In genomic region chr4:123783091-123783765, GRCh38 we compare ENCODE assay signal across 18 cellular contexts.
DNase-seq lines count a peak whose midpoint lies in the region; ATAC-seq, FAIRE-seq and TF ChIP-seq lines count a peak whose summit lies in the region.
"Had no signal": no experiment of that assay in that cellular context is flagged by ENCODE, and none has a peak within 500 bp of the region (broad histone marks: within the 10 kb centered on the region; RNA-seq: fewer than 3 reads in every experiment).

No MANE protein-coding gene starts in this region.

- TF ChIP-seq CTCF in ascending aorta (IDR thresholded peaks at IDR 0.05) (no peak), gastroesophageal sphincter (IDR thresholded peaks at IDR 0.05) (no peak), sigmoid colon (IDR thresholded peaks at IDR 0.05) (no peak)

- H3K4me1 ChIP-seq in ascending aorta (peaks cover 7 to 26% of the 10 kb centered on the region in 2 donors), gastroesophageal sphincter (peaks cover 10 to 47% (median 13%) of the 10 kb centered on the region in 3 donors), sigmoid colon (peaks cover 0 to 41% (median 34%) of the 10 kb centered on the region in 4 donors)
- H3K4me1 ChIP-seq: adrenal gland had no signal

- peak; percentile 31 for FAIRE-seq in G401.6 (lab: Jason Lieb, UNC)
- FAIRE-seq: D721Med, endometrium had no signal

- H3K4me3 ChIP-seq in ascending aorta (no peak overlapping the region), gastroesophageal sphincter (no peak overlapping the region), sigmoid colon (no peak overlapping the region)
- H3K4me3 ChIP-seq: adrenal gland, SJSA1 had no signal

- ATAC-seq in gastroesophageal sphincter (no peak), GM21367 (IDR thresholded peaks at IDR 0.05; ENCODE audit: unreplicated experiment) (no peak)

- H3K9me3 ChIP-seq in ascending aorta (no peaks in the 10 kb centered on the region), gastroesophageal sphincter (no peaks in the 10 kb centered on the region), sigmoid colon (no peaks in the 10 kb centered on the region)
- H3K9me3 ChIP-seq: adrenal gland, SJSA1 had no signal

- H3K36me3 ChIP-seq in ascending aorta (no peaks in the 10 kb centered on the region), gastroesophageal sphincter (no peaks in the 10 kb centered on the region), sigmoid colon (no peaks in the 10 kb centered on the region)
- H3K36me3 ChIP-seq: adrenal gland, SJSA1 had no signal

- TF ChIP-seq POLR2A in gastroesophageal sphincter (IDR thresholded peaks at IDR 0.05) (no peak), sigmoid colon (IDR thresholded peaks at IDR 0.05) (no peak)

- no peaks in the 10 kb centered on the region for H3K27me3 ChIP-seq in ascending aorta
- H3K27me3 ChIP-seq in gastroesophageal sphincter = no peaks in the 10 kb centered on the region
- no peaks in the 10 kb centered on the region for H3K27me3 ChIP-seq in sigmoid colon
- H3K27me3 ChIP-seq: adrenal gland, SJSA1 had no signal

- H3K27ac ChIP-seq in ascending aorta (peak overlapping the region; percentile 6 to 33), gastroesophageal sphincter (peak overlapping the region; percentile 43 to 83 (median 74)), sigmoid colon (peak overlapping the region; percentile 7 to 83 (median 72))
- H3K27ac ChIP-seq: adrenal gland, HL-60 had no signal

- intact Hi-C loops in ascending aorta (cut with DNase I) (loop anchor here (10.0 kb wide), 1 partner anchor 678 kb away; no protein-coding TSS in a partner anchor), sigmoid colon (cut with DNase I) (no loop called here)

- in situ Hi-C loops in ACHN (cut with HindIII; ENCODE audit: low pct_ligation_motif_present, low pct_unique_long_range_greater_than_20kb, low sequenced_read_pairs) = no loop called here

- no peak for DNase-seq in ascending aorta (ENCODE audit: low spot score in 2 of 2)
- no peak for DNase-seq in sigmoid colon
- no peak for DNase-seq in foreskin melanocyte
- no peak for DNase-seq in ACHN
- no peak for DNase-seq in DMS153 (lab: John Stamatoyannopoulos, UW)
- DNase-seq: activated effector memory CD4-positive, alpha-beta T cell treated with Interleukin-2 at 50 U/mL for 16 hours; adrenal gland; KG1; NCI-H1092; NCI-H774; stimulated activated CD4-positive, alpha-beta T cell treated with anti-CD3 and anti-CD28 coated beads, Interleukin-2, amount 100 ng/mL, for 24 hours had no signal

- TF ChIP-seq EP300 in gastroesophageal sphincter (IDR thresholded peaks at IDR 0.05) (no peak), sigmoid colon (IDR thresholded peaks at IDR 0.05) (no peak)

- WGBS in gastroesophageal sphincter (ENCODE audit: low coverage in 1 of 2), 2 donors = 24 to 49% methylated on average over 3 of the region's 3 CpGs
- 67 to 72% methylated on average over 3 of the region's 3 CpGs for WGBS in sigmoid colon, 2 donors

Comparison
In these comparisons a context has a peak if more than half of its experiments do, and no peak if none do; other contexts are left out.
1. H3K27ac ChIP-seq: peak in every context shown above with its lines; median percentile 74 in gastroesophageal sphincter; 72 in sigmoid colon; 20 in ascending aorta.